8 cellular contexts compared by ENCODE assay signal in the genomic region with DNA sequence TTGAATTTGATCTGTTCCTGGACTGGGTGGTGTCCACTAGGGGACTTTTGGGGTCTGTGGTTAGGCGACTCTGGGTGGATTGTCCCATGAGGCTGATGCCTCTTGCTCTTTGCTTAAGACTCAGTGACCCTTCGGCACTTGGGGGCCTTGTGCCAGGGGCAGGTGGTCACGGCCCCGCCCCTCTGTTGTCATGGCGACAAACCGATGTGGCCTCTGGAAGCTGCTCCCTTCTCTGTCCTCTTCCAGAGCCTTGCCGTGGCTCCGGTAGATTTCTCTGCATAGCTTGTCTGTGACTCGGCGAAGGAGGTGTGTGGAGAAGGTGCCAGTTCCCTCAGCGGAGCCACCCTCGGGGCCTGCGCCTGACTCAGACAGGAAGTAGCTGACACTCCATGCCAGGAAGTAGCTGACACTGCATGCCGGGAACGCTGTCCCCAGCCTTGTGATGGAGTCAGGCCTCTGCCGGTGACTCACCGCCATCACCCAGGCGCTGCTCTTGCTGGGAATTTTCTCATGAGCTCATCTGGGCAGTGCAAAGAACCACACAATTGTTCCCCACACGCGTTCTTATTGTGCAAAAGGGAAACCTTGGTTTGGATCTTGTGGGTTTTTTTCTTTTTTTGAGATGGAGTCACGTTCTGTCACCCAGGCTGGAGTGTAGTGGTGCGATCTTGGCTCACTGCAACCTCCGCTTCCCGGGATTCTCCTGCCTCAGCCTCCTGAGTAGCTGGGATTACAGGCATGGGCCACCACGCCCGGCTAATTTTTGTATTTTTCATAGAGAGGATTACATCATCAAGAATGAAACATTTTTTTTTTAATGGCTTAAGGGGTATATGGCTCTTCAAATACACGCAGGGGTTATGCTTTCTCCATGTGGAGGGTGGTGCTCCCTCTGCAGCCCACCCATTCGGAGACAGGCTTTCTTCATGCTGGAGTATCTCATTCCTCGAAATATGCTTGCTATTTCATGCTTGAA.
A peak's percentile ranks its signal among the peaks of the same experiment; 100 is the strongest.
DNase-seq lines count a peak whose midpoint lies in the region; ATAC-seq and TF ChIP-seq lines count a peak whose summit lies in the region.

No MANE protein-coding gene starts in this region.

- H3K9ac ChIP-seq in colonic mucosa (ENCODE audit: low read depth in 2 of 2, low read length in 2 of 2), result no peak overlapping the region

- H3K4me1 ChIP-seq in colonic mucosa, result peaks cover 4% of the 10 kb centered on the region

- 37 to 39% methylated on average over 24 to 29 of the region's 29 CpGs for WGBS in lower leg skin, 2 donors

- intact Hi-C loops in colonic mucosa (cut with DNase I) (no loop called here), lower leg skin (cut with DNase I; ENCODE audit: low total_unique reads) (no loop called here)

- no peaks in the 10 kb centered on the region for H3K36me3 ChIP-seq in colonic mucosa

- H3K27me3 ChIP-seq in colonic mucosa, result no peaks in the 10 kb centered on the region

- DNase-seq in C1 segment of cervical spinal cord (lab: John Stamatoyannopoulos, UW) (peak; percentile 10 to 98 (median 76)), Kasumi-1 (lab: John Stamatoyannopoulos, UW) (peak; percentile 95), colonic mucosa (peak; percentile 68), lower leg skin (ENCODE audit: low spot score in 2 of 2) (peak; percentile 96 to 98), SKM-1 (lab: John Stamatoyannopoulos, UW; ENCODE audit: unreplicated experiment) (no peak)
- peak; percentile 69 to 88 for DNase-seq in activated CD4-positive, alpha-beta T cell treated with anti-CD3 and anti-CD28 coated beads, Interleukin-2, amount 50 U/mL, for 24 hours (ENCODE audit: low read depth in 1 of 2, low spot score in 1 of 2)
- DNase-seq in stimulated activated CD4-positive, alpha-beta T cell treated with anti-CD3 and anti-CD28 coated beads, Interleukin-4, amount 100 ng/mL, for 4 hours, result peak; percentile 76 to 94

- peak overlapping the region; percentile 45 for H3K27ac ChIP-seq in colonic mucosa

- no peak for TF ChIP-seq CTCF in colonic mucosa (IDR thresholded peaks at IDR 0.05)
- no peak for TF ChIP-seq CTCF in lower leg skin (IDR thresholded peaks at IDR 0.05)

- no peak for TF ChIP-seq POLR2A in lower leg skin (IDR thresholded peaks at IDR 0.05)

- ATAC-seq in GM21390 (IDR thresholded peaks at IDR 0.05; ENCODE audit: unreplicated experiment), result peak; percentile 67

- no peaks in the 10 kb centered on the region for H3K9me3 ChIP-seq in colonic mucosa

- H3K4me3 ChIP-seq in colonic mucosa, result no peak overlapping the region
- no peak overlapping the region for H3K4me3 ChIP-seq in lower leg skin (ENCODE audit: low read depth, poor library complexity, severe bottlenecking)
